ENCODE assay signal across 8 cellular contexts in genomic region chr11:62665630-62666258, GRCh38. TPM values are rescaled to one million over a fixed set of nuclear protein-coding genes. Genes with fewer than 3 reads are reported as not detected.
DNase-seq lines count a peak whose midpoint lies in the region; ATAC-seq and TF ChIP-seq lines count a peak whose summit lies in the region.

No MANE protein-coding gene starts in this region.

- DNase-seq in G401 (ENCODE audit: low spot score), result peak; percentile 71
- peak; percentile 18 for DNase-seq in HEK293T (ENCODE audit: extremely low spot score)
- DNase-seq in NCI-H774 (lab: John Stamatoyannopoulos, UW), result peak; percentile 29
- DNase-seq in activated T-cell treated with anti-CD3 and anti-CD28 coated beads, Interleukin-2, amount 50 U/mL, for 24 hours, result peak; percentile 79
- peak; percentile 51 for DNase-seq in natural killer cell
- peak; percentile 84 to 85 for DNase-seq in suprapubic skin (ENCODE audit: low spot score in 2 of 2)
- DNase-seq in NCI-H1436 (lab: John Stamatoyannopoulos, UW), result no peak

- peak overlapping the region; percentile 87 to 97 for H3K27ac ChIP-seq in esophagus (ENCODE audit: low read depth in 2 of 2, low read length in 1 of 2)
- H3K27ac ChIP-seq in suprapubic skin, result peak overlapping the region; percentile 88

- intact Hi-C loops in natural killer cell (cut with micrococcal nuclease), result loop anchor here (2.0 to 5.0 kb wide), 4 partner anchors 19 to 75 kb away; partner anchors contain the start of genes EML3, GANAB, HNRNPUL2 and ROM1

- POLR2A ChIA-PET in HEK293T (lab: Yijun Ruan, JAX), result interaction anchor here (0.9 to 3.7 kb wide), 23 partner anchors 10 to 216 kb away, joined by 3 to 90 read pairs (median 7); partner anchors contain the start of genes B3GAT3, EEF1G, EML3 and GANAB

- peak overlapping the region; percentile 97 for H3K27ac Mint-ChIP-seq in activated T-cell treated with anti-CD3 and anti-CD28 coated beads, Interleukin-2, amount 50 U/mL, for 24 hours
- H3K27ac Mint-ChIP-seq in natural killer cell, result peak overlapping the region; percentile 87 to 95

- TF ChIP-seq CTCF in natural killer cell (IDR thresholded peaks at IDR 0.05), result no peak
- TF ChIP-seq CTCF in suprapubic skin (IDR thresholded peaks at IDR 0.05), result no peak

- in situ Hi-C loops in G401 (cut with HindIII; ENCODE audit: low sequenced_read_pairs), result no loop called here

- peaks cover 4 to 10% of the 10 kb centered on the region in 2 donors for H3K4me1 ChIP-seq in esophagus (ENCODE audit: control insufficient read depth in 2 of 2, insufficient read depth in 2 of 2, low read length in 1 of 2)
- H3K4me1 ChIP-seq in suprapubic skin, result peaks cover 51% of the 10 kb centered on the region

- H3K4me1 Mint-ChIP-seq in activated T-cell treated with anti-CD3 and anti-CD28 coated beads, Interleukin-2, amount 50 U/mL, for 24 hours (ENCODE audit: low read depth), result peaks cover 47% of the 10 kb centered on the region
- H3K4me1 Mint-ChIP-seq in natural killer cell, result peaks cover 9 to 32% of the 10 kb centered on the region in 2 donors

- H3K36me3 Mint-ChIP-seq in activated T-cell treated with anti-CD3 and anti-CD28 coated beads, Interleukin-2, amount 50 U/mL, for 24 hours (ENCODE audit: low read depth), result peaks cover 92% of the 10 kb centered on the region
- H3K36me3 Mint-ChIP-seq in natural killer cell, result no peaks in the 10 kb centered on the region

- H3K9me3 ChIP-seq in esophagus (ENCODE audit: control insufficient read depth in 2 of 2, insufficient read depth in 1 of 2, low read depth in 1 of 2, low read length in 1 of 2), result no peaks in the 10 kb centered on the region
- no peaks in the 10 kb centered on the region for H3K9me3 ChIP-seq in suprapubic skin

- no peaks in the 10 kb centered on the region for H3K27me3 Mint-ChIP-seq in activated T-cell treated with anti-CD3 and anti-CD28 coated beads, Interleukin-2, amount 50 U/mL, for 24 hours
- H3K27me3 Mint-ChIP-seq in natural killer cell (ENCODE audit: low read depth in 2 of 2), result no peaks in the 10 kb centered on the region

- H3K4me3 Mint-ChIP-seq in activated T-cell treated with anti-CD3 and anti-CD28 coated beads, Interleukin-2, amount 50 U/mL, for 24 hours, result peak overlapping the region; percentile 98
- H3K4me3 Mint-ChIP-seq in natural killer cell, result peak overlapping the region; percentile 96

- CTCF ChIA-PET in HEK293T (lab: Yijun Ruan, JAX), result no interaction called here

- H3K4me3 ChIP-seq in esophagus (ENCODE audit: low read depth in 1 of 2, low read length in 2 of 2) (peak overlapping the region; percentile 82 to 91), suprapubic skin (peak overlapping the region; percentile 69)

- H3K9me3 Mint-ChIP-seq in activated T-cell treated with anti-CD3 and anti-CD28 coated beads, Interleukin-2, amount 50 U/mL, for 24 hours, result no peaks in the 10 kb centered on the region
- H3K9me3 Mint-ChIP-seq in natural killer cell, result no peaks in the 10 kb centered on the region

- 1 to 5% methylated on average over 38 of the region's 38 CpGs for WGBS in esophagus, 2 donors
- 7% methylated on average over 37 of the region's 38 CpGs for WGBS in suprapubic skin

- TF ChIP-seq POLR2A in suprapubic skin (IDR thresholded peaks at IDR 0.05), result no peak

- H3K36me3 ChIP-seq in esophagus (ENCODE audit: control insufficient read depth in 2 of 2, insufficient read depth in 2 of 2, low read length in 1 of 2) (peaks cover 3 to 5% of the 10 kb centered on the region in 2 donors), suprapubic skin (peaks cover 20% of the 10 kb centered on the region)

- H3K27me3 ChIP-seq in esophagus (ENCODE audit: control insufficient read depth in 1 of 2, insufficient read depth in 2 of 2, low read length in 2 of 2), result no peaks in the 10 kb centered on the region
- no peaks in the 10 kb centered on the region for H3K27me3 ChIP-seq in suprapubic skin

- TF ChIP-seq EP300 in suprapubic skin (IDR thresholded peaks at IDR 0.05), result no peak

- peak; percentile 30 to 53 (median 42) for ATAC-seq in natural killer cell

TF ChIP-seq in HEK293T, 16 proteins besides CTCF, POLR2A, EP300 and RAD21:
- TF ChIP-seq PKNOX1 (IDR thresholded peaks at IDR 0.05), result no peak
- TF ChIP-seq BHLHE40 (IDR thresholded peaks at IDR 0.05; ENCODE audit: borderline replicate concordance), result no peak
- no peak for TF ChIP-seq LEF1 (IDR thresholded peaks at IDR 0.05; ENCODE audit: borderline replicate concordance)
- TF ChIP-seq FOXM1 (IDR thresholded peaks at IDR 0.05; ENCODE audit: borderline replicate concordance), result no peak
- TF ChIP-seq ZNF384 (IDR thresholded peaks at IDR 0.05), result no peak
- TF ChIP-seq L3MBTL2 (conservative IDR thresholded peaks at IDR 0.05), result peak; percentile 24; the same call in 1 of the 2 replicates

RNA-seq across cellular contexts. Expression of gene CSKMT, which starts 0.6 kb away (rescaled TPM):
- total RNA-seq in G401 (2014; rRNA removed; shearing (Covaris generic)), result 12.7 and 13.5 TPM in 2 replicates
- polyA plus RNA-seq in esophagus, result 10 to 100 TPM; 15.4 to 32.2 TPM
- total RNA-seq in natural killer cell (10 to 100 TPM; 12.0 to 21.5 (median 13.7) TPM), suprapubic skin (1 to 10 TPM; 2.8 to 6.0 (median 4.2) TPM)

RNA-seq across cellular contexts. Expression of gene C11orf98, which starts 0.7 kb away (rescaled TPM):
- 117 and 157 TPM in 2 replicates for total RNA-seq in G401 (2014; rRNA removed; shearing (Covaris generic))
- polyA plus RNA-seq in esophagus, result 10 to 100 TPM; 71.9 to 96.9 TPM
- total RNA-seq in natural killer cell (10 to 100 TPM; 36.5 to 57.9 (median 39.1) TPM), suprapubic skin (10 to 100 TPM; 12.8 to 29.3 (median 25.7) TPM)

RNA-seq across cellular contexts. Expression of gene UQCC3, which starts 5.7 kb away (rescaled TPM):
- 23.0 and 28.7 TPM in 2 replicates for total RNA-seq in G401 (2014; rRNA removed; shearing (Covaris generic))
- 10 to 100 TPM; 16.5 to 23.2 TPM for polyA plus RNA-seq in esophagus
- 1 to 10 TPM; 3.9 to 5.2 (median 4.0) TPM for total RNA-seq in natural killer cell
- 10 to 100 TPM in 2 of 4 donors, 1 to 10 TPM in 2; 9.1 to 12.4 (median 9.8) TPM for total RNA-seq in suprapubic skin

RNA-seq across cellular contexts. Expression of gene LBHD1, which starts 6.3 kb away (rescaled TPM):
- total RNA-seq in G401 (2014; rRNA removed; shearing (Covaris generic)), result 1.8 and 3.7 TPM in 2 replicates
- polyA plus RNA-seq in esophagus, result 1 to 10 TPM; 2.7 to 5.2 TPM
- total RNA-seq in natural killer cell (10 to 100 TPM; 17.4 to 29.1 (median 20.4) TPM), suprapubic skin (1 to 10 TPM; 1.7 to 8.7 (median 3.3) TPM)

RNA-seq across cellular contexts. Expression of gene INTS5, which starts 12.6 kb away (rescaled TPM):
- total RNA-seq in G401 (2014; rRNA removed; shearing (Covaris generic)), result 30.0 and 33.5 TPM in 2 replicates
- 10 to 100 TPM in 1 of 2 donors, 1 to 10 TPM in 1; 4.8 to 10.1 TPM for polyA plus RNA-seq in esophagus
- total RNA-seq in natural killer cell (10 to 100 TPM; 13.9 to 20.3 (median 14.6) TPM), suprapubic skin (10 to 100 TPM; 17.7 to 35.1 (median 31.4) TPM)
